Comparison of ENCODE assay signal across 14 cellular contexts in the genomic region with DNA sequence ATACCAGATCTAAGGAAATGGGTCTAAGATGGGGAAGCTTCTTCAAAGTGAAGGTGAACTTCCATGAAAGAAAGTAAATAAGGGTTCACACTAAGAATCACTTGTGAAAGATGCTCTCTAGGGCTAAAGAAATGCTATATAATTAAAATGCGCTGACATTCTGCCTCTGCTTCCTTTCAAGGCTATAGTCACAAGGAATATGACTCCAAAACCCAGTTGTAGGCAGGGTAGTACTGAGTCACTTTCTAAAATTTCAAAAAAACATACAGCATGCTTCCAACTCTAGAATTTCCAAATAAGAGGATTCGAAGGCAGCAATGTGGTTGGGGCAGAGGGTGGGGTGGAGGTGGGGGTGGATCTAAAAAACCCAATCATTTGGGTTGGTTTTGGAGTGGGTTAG.
"Had no signal": no experiment of that assay in that cellular context is flagged by ENCODE, and none has a peak within 500 bp of the region (broad histone marks: within the 10 kb centered on the region; RNA-seq: fewer than 3 reads in every experiment).

No MANE protein-coding gene starts in this region.

- DNase-seq: activated CD4-positive, alpha-beta T cell treated with anti-CD3 and anti-CD28 coated beads, Interleukin-2, amount 10 ng/mL, durations not matched to agents 7 days and 5 days; activated effector memory CD4-positive, alpha-beta T cell treated with anti-CD3 and anti-CD28 coated beads, Interleukin-2, amount 50 U/mL, for 16 hours; activated T-cell treated with anti-CD3 and anti-CD28 coated beads, Interleukin-2, amount 50 U/mL, for 1 hour; amygdala; left ventricle myocardium superior; retina; T-cell; T1000; tibial artery; uterus had no signal

- ATAC-seq: gastroesophageal sphincter, left ventricle myocardium superior had no signal

- H3K9me3 Mint-ChIP-seq: activated CD4-positive, alpha-beta T cell treated with anti-CD3 and anti-CD28 coated beads, Interleukin-2, amount 10 ng/mL, durations not matched to agents 7 days and 5 days; activated naive CD4-positive, alpha-beta T cell treated with anti-CD3 and anti-CD28 coated beads, Interleukin-2, amount 50 U/mL, for 72 hours; T-cell had no signal

- H3K4me1 ChIP-seq: breast epithelium, gastroesophageal sphincter, uterus had no signal

- H3K36me3 ChIP-seq: breast epithelium, gastroesophageal sphincter, tibial artery, uterus had no signal

- H3K27ac ChIP-seq: breast epithelium, gastroesophageal sphincter, tibial artery, uterus had no signal

- H3K27me3 Mint-ChIP-seq: activated CD4-positive, alpha-beta T cell treated with anti-CD3 and anti-CD28 coated beads, Interleukin-2, amount 10 ng/mL, durations not matched to agents 7 days and 5 days had no signal

- H3K36me3 Mint-ChIP-seq: activated naive CD4-positive, alpha-beta T cell treated with anti-CD3 and anti-CD28 coated beads, Interleukin-2, amount 50 U/mL, for 72 hours; T-cell had no signal

- H3K27ac Mint-ChIP-seq: activated CD4-positive, alpha-beta T cell treated with anti-CD3 and anti-CD28 coated beads, Interleukin-2, amount 10 ng/mL, durations not matched to agents 7 days and 5 days; activated naive CD4-positive, alpha-beta T cell treated with anti-CD3 and anti-CD28 coated beads, Interleukin-2, amount 50 U/mL, for 72 hours; T-cell had no signal

- H3K4me3 ChIP-seq: breast epithelium, gastroesophageal sphincter, skin epidermis, tibial artery, uterus had no signal

- H3K27me3 ChIP-seq: breast epithelium, gastroesophageal sphincter, tibial artery, uterus had no signal

- H3K9me3 ChIP-seq: breast epithelium, gastroesophageal sphincter, tibial artery, uterus had no signal

- H3K4me3 Mint-ChIP-seq: activated CD4-positive, alpha-beta T cell treated with anti-CD3 and anti-CD28 coated beads, Interleukin-2, amount 10 ng/mL, durations not matched to agents 7 days and 5 days; T-cell had no signal
